Comparison of ENCODE assay signal across 13 cellular contexts in the genomic region with DNA sequence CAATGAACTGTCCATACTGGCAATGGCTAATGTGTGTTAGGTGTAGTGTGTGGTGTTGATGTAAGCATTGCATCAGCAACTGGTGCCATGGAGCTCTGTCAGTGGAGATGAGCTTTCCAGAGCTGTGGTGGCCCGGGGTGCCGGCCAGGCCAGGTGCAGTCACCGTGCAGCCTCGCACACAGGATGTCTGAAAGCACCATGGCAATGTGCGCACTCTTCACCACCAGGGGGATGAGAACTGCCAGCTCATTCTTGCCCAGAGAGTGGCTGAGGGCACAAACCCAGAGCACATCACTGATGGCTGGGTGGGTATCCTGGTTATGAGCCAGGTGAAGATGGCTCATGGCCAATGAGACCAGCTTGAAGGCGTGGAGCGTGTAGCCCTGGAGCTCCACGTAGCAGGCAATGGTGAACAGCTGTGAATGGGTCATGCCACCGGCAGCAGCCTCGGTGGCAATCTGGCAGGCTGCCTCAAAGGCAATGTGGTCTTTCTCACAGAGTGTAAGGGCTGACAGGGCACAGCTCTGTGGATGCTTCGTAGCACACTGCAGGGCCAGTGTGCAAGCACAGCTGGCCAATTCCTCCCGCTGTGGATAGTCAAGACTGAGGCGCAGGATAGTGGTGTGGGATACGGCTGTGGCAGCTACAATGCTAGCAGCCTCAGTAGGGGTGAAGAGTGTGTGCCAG. TPM values are rescaled to one million over a fixed set of nuclear protein-coding genes. Genes with fewer than 3 reads are reported as not detected.
A peak's percentile ranks its signal among the peaks of the same experiment; 100 is the strongest.
DNase-seq lines count a peak whose midpoint lies in the region; ATAC-seq, FAIRE-seq and TF ChIP-seq lines count a peak whose summit lies in the region.
"Not testable (repeated sequence)": the region's sequence is repeated elsewhere in the genome, so short reads cannot be mapped to it uniquely, and the experiment has no call there.
"Had no signal": no experiment of that assay in that cellular context is flagged by ENCODE, and none has a peak within 500 bp of the region (broad histone marks: within the 10 kb centered on the region; RNA-seq: fewer than 3 reads in every experiment).

No MANE protein-coding gene starts in this region.

- not testable (repeated sequence) for H3K27ac ChIP-seq in SK-N-SH (ENCODE audit: low read depth in 2 of 2, low read length in 1 of 2); upper lobe of left lung

- H3K4me1 ChIP-seq in SK-N-SH (ENCODE audit: control insufficient read depth in 1 of 2, insufficient read depth in 2 of 2, low read depth in 1 of 2, low read length in 1 of 2); upper lobe of left lung: not testable (repeated sequence)

- TF ChIP-seq EP300 in SK-N-SH (IDR thresholded peaks at IDR 0.05; ENCODE audit: borderline replicate concordance in 1 of 2, low read depth in 1 of 2, low read length in 1 of 2), result 0 out of 4 replicates have a peak, but pooled peaks of 1 of the 2 experiments have one; percentile 29
- not testable (repeated sequence) for TF ChIP-seq EP300 in upper lobe of left lung (IDR thresholded peaks at IDR 0.05)

- H3K79me2 ChIP-seq in SK-N-SH (ENCODE audit: insufficient read depth), result not testable (repeated sequence)

- ATAC-seq in Right ventricle myocardium superior (ENCODE audit: poor library complexity) (peak; percentile 85), memory B cell (ENCODE audit: low read depth) (peak; percentile 74), upper lobe of left lung (ENCODE audit: low FRiP score in 2 of 2) (peak; percentile 22 to 27)

- H3K4me3 ChIP-seq in SK-N-SH (ENCODE audit: low read depth in 2 of 2, low read length in 1 of 2); upper lobe of left lung: not testable (repeated sequence)

- not testable (repeated sequence) for H3K27ac Mint-ChIP-seq in memory B cell

- WGBS in SK-N-SH (ENCODE audit: low lambda C conversion rate), result 36% methylated on average over 8 of the region's 14 CpGs
- 90 to 96% methylated on average over 3 to 4 of the region's 14 CpGs for WGBS in upper lobe of left lung, 2 donors

- not testable (repeated sequence) for H3K36me3 Mint-ChIP-seq in memory B cell

- H3K4me3 Mint-ChIP-seq in memory B cell, result not testable (repeated sequence)

- H3K9me2 ChIP-seq in SK-N-SH, result not testable (repeated sequence)

- POLR2A ChIA-PET in SK-N-SH (lab: Yijun Ruan, JAX), result not testable (repeated sequence)

- TF ChIP-seq CTCF in SK-N-SH (IDR thresholded peaks at IDR 0.05); upper lobe of left lung (IDR thresholded peaks at IDR 0.05): not testable (repeated sequence)

- CTCF ChIA-PET in SK-N-SH (lab: Yijun Ruan, JAX), result not testable (repeated sequence)

- H3F3A ChIP-seq in SK-N-SH (replicated peaks; ENCODE audit: insufficient read depth), result not testable (repeated sequence)

- H3K9ac ChIP-seq in SK-N-SH, result not testable (repeated sequence)

- FAIRE-seq in GM12891 (lab: Jason Lieb, UNC), result peak; percentile 28

- H3K36me3 ChIP-seq in SK-N-SH (replicated peaks in 1 of 2; ENCODE audit: control insufficient read depth in 1 of 2, insufficient read depth in 2 of 2, low read length in 1 of 2); upper lobe of left lung: not testable (repeated sequence)

- not testable (repeated sequence) for DNase-seq in GM12891 (ENCODE audit: insufficient read length, low spot score); SK-N-SH; Right ventricle myocardium superior; memory B cell (ENCODE audit: low spot score in 2 of 2); upper lobe of left lung
- peak; percentile 42 for DNase-seq in NCI-H1105 treated with DMSO at 0.1 percent for 48 hours (lab: John Stamatoyannopoulos, UW)
- DNase-seq in NCI-H69 (lab: John Stamatoyannopoulos, UW), result peak; percentile 82

- not testable (repeated sequence) for H2AFZ ChIP-seq in SK-N-SH (ENCODE audit: low read depth)

- TF ChIP-seq POLR2A in GM12891 (IDR thresholded peaks at IDR 0.05; ENCODE audit: low read depth, low read length); upper lobe of left lung (IDR thresholded peaks at IDR 0.05): not testable (repeated sequence)

- not testable (repeated sequence) for H3K9me3 Mint-ChIP-seq in memory B cell

- H3K27me3 ChIP-seq in SK-N-SH (ENCODE audit: insufficient read depth); upper lobe of left lung: not testable (repeated sequence)

- not testable (repeated sequence) for H3K4me1 Mint-ChIP-seq in memory B cell

- H3K9me3 ChIP-seq in SK-N-SH, upper lobe of left lung: not testable (repeated sequence)

- H3K27me3 Mint-ChIP-seq in memory B cell, result not testable (repeated sequence)

- not testable (repeated sequence) for H4K20me1 ChIP-seq in SK-N-SH (ENCODE audit: insufficient read depth)

- not testable (repeated sequence) for H3K4me2 ChIP-seq in SK-N-SH

- TF ChIP-seq RAD21 in SK-N-SH (IDR thresholded peaks at IDR 0.05; ENCODE audit: low read length), result not testable (repeated sequence)

- intact Hi-C loops in Right ventricle myocardium superior (cut with DNase I), result not testable (repeated sequence)

TF ChIP-seq in SK-N-SH, 30 proteins besides CTCF, POLR2A, EP300 and RAD21:
- peak; percentile 39; the same call in 1 of the 2 replicates for TF ChIP-seq RCOR1 (IDR thresholded peaks at IDR 0.05; ENCODE audit: low read length)

RNA-seq across cellular contexts. Expression of a gene that starts 4.5 kb away (rescaled TPM):
- polyA plus RNA-seq in GM12891 (2012; ENCODE audit: low read depth, missing spikeins), result not detected
- polyA plus RNA-seq in SK-N-SH (2012; rRNA removed), result not detected in 2 replicates
- not detected in 2 replicates for polyA plus RNA-seq in SK-N-SH (2012; cell fraction: cytosol; rRNA removed)
- not detected in 2 replicates for polyA plus RNA-seq in SK-N-SH (2012; cell fraction: nucleus; rRNA removed)
- total RNA-seq in Right ventricle myocardium superior, result not detected
- not detected for total RNA-seq in upper lobe of left lung
- total RNA-seq: Caco-2; CD4-positive, alpha-beta T cell; G401; GM23248; HT-29; T-helper 2 cell treated with Interferon-gamma antibody and Interleukin-4, amounts not matched to agents 100 ng/mL and 5 ng/mL, for 36 hours had no signal
- polyA plus RNA-seq: GM23248 had no signal

Comparison
In these comparisons a context has a peak if more than half of its experiments do, and no peak if none do; other contexts are left out.
1. ATAC-seq: peak in every context shown above with its lines; median percentile 85 in Right ventricle myocardium superior; 74 in memory B cell; 24 in upper lobe of left lung.